In genomic region chr14:102507891-102508312, GRCh38 we compare ENCODE assay signal across 11 cellular contexts. TPM values are rescaled to one million over a fixed set of nuclear protein-coding genes. Genes with fewer than 3 reads are reported as not detected.
A peak's percentile ranks its signal among the peaks of the same experiment; 100 is the strongest.
DNase-seq lines count a peak whose midpoint lies in the region; ATAC-seq and TF ChIP-seq lines count a peak whose summit lies in the region.
"Had no signal": no experiment of that assay in that cellular context is flagged by ENCODE, and none has a peak within 500 bp of the region (broad histone marks: within the 10 kb centered on the region; RNA-seq: fewer than 3 reads in every experiment).

No MANE protein-coding gene starts in this region.

- no peak for ATAC-seq in stimulated activated effector memory CD8-positive, alpha-beta T cell treated with anti-CD3 and anti-CD28 coated beads, Interleukin-12 subunit alpha, Interleukin-12 subunit beta, amount 100 ng/mL, for 72 hours
- no peak for ATAC-seq in activated CD4-positive, CD25-positive, alpha-beta regulatory T cell treated with anti-CD3 and anti-CD28 coated beads, Interleukin-2, amount 50 U/mL, for 24 hours

- peaks cover 5% of the 10 kb centered on the region for H3K36me3 Mint-ChIP-seq in activated T-cell treated with anti-CD3 and anti-CD28 coated beads, Interleukin-2, amount 50 U/mL, for 24 hours (ENCODE audit: low read depth)
- no peaks in the 10 kb centered on the region for H3K36me3 Mint-ChIP-seq in glutamatergic neuron (ENCODE audit: unreplicated experiment)
- peaks cover 8% of the 10 kb centered on the region for H3K36me3 Mint-ChIP-seq in stimulated activated effector memory CD8-positive, alpha-beta T cell treated with anti-CD3 and anti-CD28 coated beads, Interleukin-12 subunit alpha, Interleukin-12 subunit beta, amount 100 ng/mL, for 72 hours

- H3K9me3 ChIP-seq in SK-N-MC (ENCODE audit: low read depth, low read length), result no peaks in the 10 kb centered on the region
- H3K9me3 ChIP-seq: MG63 had no signal

- no peak overlapping the region for H3K27ac Mint-ChIP-seq in activated T-cell treated with anti-CD3 and anti-CD28 coated beads, Interleukin-2, amount 50 U/mL, for 24 hours
- peak overlapping the region; percentile 62 for H3K27ac Mint-ChIP-seq in glutamatergic neuron (ENCODE audit: unreplicated experiment)
- H3K27ac Mint-ChIP-seq in stimulated activated effector memory CD8-positive, alpha-beta T cell treated with anti-CD3 and anti-CD28 coated beads, Interleukin-12 subunit alpha, Interleukin-12 subunit beta, amount 100 ng/mL, for 72 hours, result no peak overlapping the region

- DNase-seq in activated T-cell treated with anti-CD3 and anti-CD28 coated beads, Interleukin-2, amount 50 U/mL, for 24 hours, result no peak
- no peak for DNase-seq in activated T-cell treated with anti-CD3 and anti-CD28 coated beads, Interleukin-2, amount 50 U/mL, for 48 hours
- DNase-seq in SK-N-MC (ENCODE audit: low read depth, low spot score) (no peak), glutamatergic neuron (no peak), HuH-7.5 (ENCODE audit: low spot score) (no peak), lower leg skin (ENCODE audit: low spot score in 2 of 2) (no peak)
- DNase-seq in stimulated activated effector memory CD8-positive, alpha-beta T cell treated with anti-CD3 and anti-CD28 coated beads, Interleukin-12 subunit alpha, Interleukin-12 subunit beta, amount 100 ng/mL, for 72 hours (ENCODE audit: low spot score in 2 of 2), result no peak
- DNase-seq: hippocampal formation, MG63, SIG-M5 had no signal

- H3K36me3 ChIP-seq in SK-N-MC (ENCODE audit: insufficient read depth, low read length), result peaks cover 11% of the 10 kb centered on the region; the same call in 1 of the 2 replicates
- H3K36me3 ChIP-seq: MG63 had no signal

- H3K27me3 Mint-ChIP-seq in activated T-cell treated with anti-CD3 and anti-CD28 coated beads, Interleukin-2, amount 50 U/mL, for 24 hours, result no peaks in the 10 kb centered on the region
- H3K27me3 Mint-ChIP-seq in glutamatergic neuron (ENCODE audit: unreplicated experiment), result peaks cover 10% of the 10 kb centered on the region

- H3K27ac ChIP-seq in SK-N-MC, result no peak overlapping the region

- intact Hi-C loops in lower leg skin (cut with DNase I; ENCODE audit: low total_unique reads), result no loop called here

- TF ChIP-seq POLR2A in lower leg skin (IDR thresholded peaks at IDR 0.05), result no peak

- TF ChIP-seq CTCF in glutamatergic neuron (IDR thresholded peaks at IDR 0.05; ENCODE audit: partially characterized antibody, unreplicated experiment) (no peak), lower leg skin (IDR thresholded peaks at IDR 0.05) (no peak)

- peak overlapping the region; percentile 79 for H3K4me3 ChIP-seq in SK-N-MC
- no peak overlapping the region for H3K4me3 ChIP-seq in lower leg skin (ENCODE audit: low read depth, poor library complexity, severe bottlenecking)

- WGBS in lower leg skin, 2 donors, result 80 to 88% methylated on average over 12 to 16 of the region's 16 CpGs

- H3K9ac ChIP-seq in SK-N-MC (ENCODE audit: insufficient read length), result no peak overlapping the region

- peaks cover 17% of the 10 kb centered on the region for H3K4me1 Mint-ChIP-seq in activated T-cell treated with anti-CD3 and anti-CD28 coated beads, Interleukin-2, amount 50 U/mL, for 24 hours (ENCODE audit: low read depth)
- peaks cover 3% of the 10 kb centered on the region for H3K4me1 Mint-ChIP-seq in glutamatergic neuron (ENCODE audit: low read depth, unreplicated experiment)
- peaks cover 21% of the 10 kb centered on the region for H3K4me1 Mint-ChIP-seq in stimulated activated effector memory CD8-positive, alpha-beta T cell treated with anti-CD3 and anti-CD28 coated beads, Interleukin-12 subunit alpha, Interleukin-12 subunit beta, amount 100 ng/mL, for 72 hours

- no peaks in the 10 kb centered on the region for H3K9me3 Mint-ChIP-seq in activated T-cell treated with anti-CD3 and anti-CD28 coated beads, Interleukin-2, amount 50 U/mL, for 24 hours
- peaks cover 2% of the 10 kb centered on the region for H3K9me3 Mint-ChIP-seq in glutamatergic neuron (ENCODE audit: unreplicated experiment)
- no peaks in the 10 kb centered on the region for H3K9me3 Mint-ChIP-seq in stimulated activated effector memory CD8-positive, alpha-beta T cell treated with anti-CD3 and anti-CD28 coated beads, Interleukin-12 subunit alpha, Interleukin-12 subunit beta, amount 100 ng/mL, for 72 hours

- H3K4me3 Mint-ChIP-seq in activated T-cell treated with anti-CD3 and anti-CD28 coated beads, Interleukin-2, amount 50 U/mL, for 24 hours, result peak overlapping the region; percentile 35
- peak overlapping the region; percentile 73 for H3K4me3 Mint-ChIP-seq in glutamatergic neuron (ENCODE audit: unreplicated experiment)
- peak overlapping the region; percentile 75 for H3K4me3 Mint-ChIP-seq in stimulated activated effector memory CD8-positive, alpha-beta T cell treated with anti-CD3 and anti-CD28 coated beads, Interleukin-12 subunit alpha, Interleukin-12 subunit beta, amount 100 ng/mL, for 72 hours

RNA-seq across cellular contexts. Expression of gene ANKRD9, which starts 1.7 kb away (rescaled TPM):
- 3.5 TPM for total RNA-seq in glutamatergic neuron (ENCODE audit: unreplicated experiment)
- 100 to 1,000 TPM in 1 of 4 donors, 10 to 100 TPM in 3; 64.6 to 135 (median 69.4) TPM for total RNA-seq in lower leg skin

Comparison
In these comparisons a context has a peak if more than half of its experiments do, and no peak if none do; other contexts are left out.
1. RNA of gene ANKRD9, which starts 1.7 kb away (total RNA-seq): 64.6 to 135 TPM in lower leg skin; 3.5 TPM in glutamatergic neuron (single experiment); every median in the first group is over 10 times any median in the second.
2. Peak in every context shown above with its lines, with median percentiles within 50 percentile points of each other: H3K4me3 Mint-ChIP-seq.